In genomic region chr4:54384563-54384962, GRCh38 we compare ENCODE assay signal across 9 cellular contexts.
A peak's percentile ranks its signal among the peaks of the same experiment; 100 is the strongest.
DNase-seq lines count a peak whose midpoint lies in the region; ATAC-seq lines count a peak whose summit lies in the region.
"Had no signal": no experiment of that assay in that cellular context is flagged by ENCODE, and none has a peak within 500 bp of the region (broad histone marks: within the 10 kb centered on the region; RNA-seq: fewer than 3 reads in every experiment).

No MANE protein-coding gene starts in this region.

- ATAC-seq in left lobe of liver (peak; percentile 32), HG02884 (IDR thresholded peaks at IDR 0.05; ENCODE audit: unreplicated experiment) (no peak), HG03354 (IDR thresholded peaks at IDR 0.05; ENCODE audit: poor library complexity, severe bottlenecking, unreplicated experiment) (no peak), HG02840 (IDR thresholded peaks at IDR 0.05; ENCODE audit: low FRiP score, unreplicated experiment) (no peak)
- ATAC-seq: T-cell had no signal

- DNase-seq in DMS79 treated with DMSO at 0.1 percent for 48 hours (lab: John Stamatoyannopoulos, UW) (peak; percentile 1), DMS79 (lab: John Stamatoyannopoulos, UW) (no peak), MV-4-11 (lab: John Stamatoyannopoulos, UW) (peak; percentile 46), amniotic epithelial cell (ENCODE audit: low read depth) (peak; percentile 13), left lobe of liver (ENCODE audit: low spot score) (no peak)

Comparison
In these comparisons a context has a peak if more than half of its experiments do, and no peak if none do; other contexts are left out.
1. DNase-seq: peak in DMS79 treated with DMSO at 0.1 percent for 48 hours (single experiment), MV-4-11 (single experiment) and amniotic epithelial cell (single experiment); none in DMS79 (single experiment) and left lobe of liver (single experiment).